14 cellular contexts compared by ENCODE assay signal in genomic region chr17:973053-973452, GRCh38. TPM values are rescaled to one million over a fixed set of nuclear protein-coding genes. Genes with fewer than 3 reads are reported as not detected.
DNase-seq lines count a peak whose midpoint lies in the region; ATAC-seq and TF ChIP-seq lines count a peak whose summit lies in the region.
"Had no signal": no experiment of that assay in that cellular context is flagged by ENCODE, and none has a peak within 500 bp of the region (broad histone marks: within the 10 kb centered on the region; RNA-seq: fewer than 3 reads in every experiment).

No MANE protein-coding gene starts in this region.

- H2BK12ac ChIP-seq in H9 (ENCODE audit: insufficient read length, low read depth, low read length): no peak overlapping the region

- H3K4me1 Mint-ChIP-seq in H9 (peaks cover 60 to 69% of the 10 kb centered on the region in 2 experiments), osteocyte (ENCODE audit: unreplicated experiment) (peaks cover 78% of the 10 kb centered on the region)

- no peak overlapping the region for H2BK20ac ChIP-seq in H9 (ENCODE audit: low read depth, low read length, poor library complexity, severe bottlenecking)

- H2AK5ac ChIP-seq in H9 (ENCODE audit: insufficient read length, low read length): no peak overlapping the region

- no peaks in the 10 kb centered on the region for H3K9me3 ChIP-seq in H9 (ENCODE audit: control insufficient read depth, low read depth, low read length)
- H3K9me3 ChIP-seq: esophagus muscularis mucosa, left ventricle myocardium inferior had no signal

- H4K20me1 ChIP-seq in H9 (ENCODE audit: control insufficient read depth, insufficient read depth, insufficient read length): no peaks in the 10 kb centered on the region

- ATAC-seq in GM21786 (IDR thresholded peaks at IDR 0.05; ENCODE audit: unreplicated experiment) (no peak), GM18519 (IDR thresholded peaks at IDR 0.05; ENCODE audit: low FRiP score, unreplicated experiment) (no peak), HG03280 (IDR thresholded peaks at IDR 0.05; ENCODE audit: unreplicated experiment) (no peak)
- ATAC-seq: activated CD8-positive, alpha-beta memory T cell treated with anti-CD3 and anti-CD28 coated beads, Interleukin-2, amount 10 ng/mL, durations not matched to agents 7 days and 5 days had no signal

- H3K79me1 ChIP-seq in H9 (ENCODE audit: insufficient read depth, low read depth, low read length, poor library complexity, severe bottlenecking): peaks cover 6% of the 10 kb centered on the region

- H3K14ac ChIP-seq in H9 (ENCODE audit: insufficient read depth, low read length): no peak overlapping the region

- H3K4me2 ChIP-seq in H9 (ENCODE audit: insufficient read depth, insufficient read length, low read length): no peak overlapping the region

- no peak overlapping the region for H4K91ac ChIP-seq in H9 (ENCODE audit: insufficient read length, low read depth, low read length)

- no peak overlapping the region for H2BK120ac ChIP-seq in H9 (ENCODE audit: low read depth, low read length, poor library complexity, severe bottlenecking)

- H3T11ph ChIP-seq in H9 (ENCODE audit: low read length): no peak overlapping the region

- no CpG with 5 or more reads among the region's 12 CpGs for WGBS in H9 (ENCODE audit: extremely low coverage, insufficient read length, low lambda C conversion rate)

- no peak overlapping the region for H4K5ac ChIP-seq in H9 (ENCODE audit: insufficient read length, low read depth, low read length)

- H3K79me2 ChIP-seq in H9 (ENCODE audit: insufficient read depth, low read length): peaks cover 44% of the 10 kb centered on the region

- no peaks in the 10 kb centered on the region for H3K27me3 Mint-ChIP-seq in H9 (ENCODE audit: low read depth)
- no peaks in the 10 kb centered on the region for H3K27me3 Mint-ChIP-seq in osteocyte (ENCODE audit: unreplicated experiment)

- no peak overlapping the region for H3K23ac ChIP-seq in H9 (ENCODE audit: insufficient read length, low read depth, low read length)

- no peak overlapping the region for H3K4me3 Mint-ChIP-seq in H9
- no peak overlapping the region for H3K4me3 Mint-ChIP-seq in osteocyte (ENCODE audit: unreplicated experiment)
- H3K4me3 Mint-ChIP-seq: activated CD8-positive, alpha-beta memory T cell treated with anti-CD3 and anti-CD28 coated beads, Interleukin-2, amount 10 ng/mL, durations not matched to agents 7 days and 5 days had no signal

- no peak overlapping the region for H4K8ac ChIP-seq in H9 (replicated peaks; ENCODE audit: insufficient read length, low read depth, low read length)

- peaks cover 9 to 24% (median 22%) of the 10 kb centered on the region in 3 experiments for H3K36me3 Mint-ChIP-seq in H9 (ENCODE audit: insufficient read depth in 1 of 3, low read depth in 3 of 3)
- peaks cover 7% of the 10 kb centered on the region for H3K36me3 Mint-ChIP-seq in osteocyte (ENCODE audit: unreplicated experiment)
- H3K36me3 Mint-ChIP-seq: activated CD8-positive, alpha-beta memory T cell treated with anti-CD3 and anti-CD28 coated beads, Interleukin-2, amount 10 ng/mL, durations not matched to agents 7 days and 5 days had no signal

- POLR2A ChIA-PET in RWPE1 (lab: Yijun Ruan, JAX; ENCODE audit: low non-redundant PET): interaction anchor here (0.5 to 1.1 kb wide), 3 partner anchors 36 to 93 kb away, joined by 3 read pairs; no protein-coding TSS in a partner anchor

- no peak overlapping the region for H2BK15ac ChIP-seq in H9 (ENCODE audit: low read depth, low read length)

- H3K9me3 Mint-ChIP-seq in H9 (no peaks in the 10 kb centered on the region; a peak in 1 of 5 replicates), osteocyte (ENCODE audit: unreplicated experiment) (no peaks in the 10 kb centered on the region)

- CTCF ChIA-PET in RWPE1 (lab: Yijun Ruan, JAX): interaction anchor here (0.6 to 1.3 kb wide), 3 partner anchors 178 to 230 kb away, joined by 3 to 6 read pairs (median 4); no protein-coding TSS in a partner anchor

- H3K9ac ChIP-seq in H9 (ENCODE audit: extremely low read depth, insufficient read length, low read length): no peak overlapping the region

- DNase-seq in H9: peak; percentile 75
- peak; percentile 92 for DNase-seq in RWPE1 (ENCODE audit: low spot score)
- DNase-seq in glomerular visceral epithelial cell (ENCODE audit: extremely low spot score): peak; percentile 30
- no peak for DNase-seq in osteocyte (ENCODE audit: extremely low spot score, unreplicated experiment)
- DNase-seq in stimulated activated naive CD4-positive, alpha-beta T cell (lab: John Stamatoyannopoulos, UW): no peak
- DNase-seq: activated CD8-positive, alpha-beta memory T cell treated with anti-CD3 and anti-CD28 coated beads, Interleukin-2, amount 10 ng/mL, durations not matched to agents 7 days and 5 days; activated gamma-delta T cell; left ventricle myocardium inferior; NCI-H510A treated with DMSO at 0.1 percent for 48 hours had no signal

- TF ChIP-seq CTCF in H9 (conservative IDR thresholded peaks at IDR 0.05): no peak
- TF ChIP-seq CTCF in RWPE1 (conservative IDR thresholded peaks at IDR 0.05; ENCODE audit: low read depth): no peak
- no peak for TF ChIP-seq CTCF in osteocyte (IDR thresholded peaks at IDR 0.05)

- peaks cover 6% of the 10 kb centered on the region for H3K23me2 ChIP-seq in H9 (ENCODE audit: insufficient read length, low read depth, low read length, poor library complexity, severe bottlenecking)

- H3K56ac ChIP-seq in H9 (ENCODE audit: insufficient read length, low read depth, low read length): no peak overlapping the region

- no peak overlapping the region for H2BK5ac ChIP-seq in H9 (ENCODE audit: insufficient read length, low read length)

- H3K4me1 ChIP-seq in H9 (ENCODE audit: insufficient read depth, low read length): peaks cover 11% of the 10 kb centered on the region

- H3K27ac Mint-ChIP-seq in H9 (peak overlapping the region; percentile 6 to 37 (median 21); a peak in 5 of 7 replicates), osteocyte (ENCODE audit: unreplicated experiment) (peak overlapping the region; percentile 19)
- H3K27ac Mint-ChIP-seq: activated CD8-positive, alpha-beta memory T cell treated with anti-CD3 and anti-CD28 coated beads, Interleukin-2, amount 10 ng/mL, durations not matched to agents 7 days and 5 days had no signal

- H3K27ac ChIP-seq in H9 (ENCODE audit: insufficient read length, low read depth, low read length): no peak overlapping the region
- peak overlapping the region; percentile 98 for H3K27ac ChIP-seq in RWPE1
- H3K27ac ChIP-seq: coronary artery, esophagus muscularis mucosa, left ventricle myocardium inferior had no signal

- H2AFZ ChIP-seq in H9 (ENCODE audit: low read length): no peak overlapping the region

- H3K18ac ChIP-seq in H9 (ENCODE audit: insufficient read length, low read depth, low read length): no peak overlapping the region

- no peak overlapping the region for H3K4ac ChIP-seq in H9 (ENCODE audit: low read depth, low read length)

- no peaks in the 10 kb centered on the region for H3K27me3 ChIP-seq in H9 (ENCODE audit: insufficient read depth, low read length)
- H3K27me3 ChIP-seq: esophagus muscularis mucosa had no signal

RNA-seq across cellular contexts. Expression of gene NXN, which starts 6.5 kb away (rescaled TPM):
- total RNA-seq in H9 (2021) (91.7 and 93.6 TPM in 2 replicates), osteocyte (123 and 131 TPM in 2 replicates)

RNA-seq across cellular contexts. Expression of gene TIMM22, which starts 23.9 kb away (rescaled TPM):
- total RNA-seq in H9 (2021) (23.0 and 23.7 TPM in 2 replicates), osteocyte (12.6 and 12.8 TPM in 2 replicates)

Comparison
In these comparisons a context has a peak if more than half of its experiments do, and no peak if none do; other contexts are left out.
1. DNase-seq: peak in H9 (single experiment), RWPE1 (single experiment) and glomerular visceral epithelial cell (single experiment); none in osteocyte (single experiment) and stimulated activated naive CD4-positive, alpha-beta T cell (0 of 6).